Comparison of ENCODE assay signal across 1 cellular context in genomic region chr12:53053223-53054111, GRCh38.
TF ChIP-seq lines count a peak whose summit lies in the region.

No MANE protein-coding gene starts in this region.

TF ChIP-seq in H1, 55 proteins besides CTCF, POLR2A, EP300 and RAD21:
- TF ChIP-seq SUZ12 (IDR thresholded peaks at IDR 0.05; ENCODE audit: low read length) (no peak), HDAC2 (IDR thresholded peaks at IDR 0.05; ENCODE audit: borderline replicate concordance in 1 of 2, low read depth in 2 of 2, low read length in 2 of 2) (no peak), ZNF274 (IDR thresholded peaks at IDR 0.05; ENCODE audit: borderline replicate concordance, extremely low read depth, low read length) (no peak), KDM5A (IDR thresholded peaks at IDR 0.05; ENCODE audit: low read length) (no peak), BACH1 (IDR thresholded peaks at IDR 0.05; ENCODE audit: low read length) (no peak), JUND (IDR thresholded peaks at IDR 0.05; ENCODE audit: low read length) (no peak), KDM1A (IDR thresholded peaks at IDR 0.05; ENCODE audit: borderline replicate concordance, low read length) (no peak), CTBP2 (IDR thresholded peaks at IDR 0.05; ENCODE audit: borderline replicate concordance, insufficient read depth, insufficient read length, low read length) (peak; percentile 60), NANOG (IDR thresholded peaks at IDR 0.05; ENCODE audit: insufficient read depth, low read depth, low read length, poor library complexity, severe bottlenecking) (no peak), SIX5 (IDR thresholded peaks at IDR 0.05; ENCODE audit: low read depth, low read length) (no peak), EZH2 (IDR thresholded peaks at IDR 0.05; ENCODE audit: low read depth, low read length, severe bottlenecking) (no peak), RXRA (IDR thresholded peaks at IDR 0.05; ENCODE audit: insufficient read depth, low read depth, low read length) (no peak), CHD1 (IDR thresholded peaks at IDR 0.05; ENCODE audit: low read depth, low read length) (no peak), USF2 (IDR thresholded peaks at IDR 0.05; ENCODE audit: low read length) (no peak), ATF2 (IDR thresholded peaks at IDR 0.05; ENCODE audit: low read length) (no peak), CREB1 (IDR thresholded peaks at IDR 0.05) (0 out of 2 replicates have a peak, but pooled peaks have one; percentile 33), HDAC6 (IDR thresholded peaks at IDR 0.05; ENCODE audit: low read depth, low read length) (no peak), BRCA1 (IDR thresholded peaks at IDR 0.05; ENCODE audit: low read depth, low read length) (no peak), JUN (IDR thresholded peaks at IDR 0.05; ENCODE audit: low read depth, low read length) (no peak), RBBP5 (IDR thresholded peaks at IDR 0.05; ENCODE audit: borderline replicate concordance, low read depth, low read length) (no peak), MAX (IDR thresholded peaks at IDR 0.05) (peak; percentile 57), SP4 (IDR thresholded peaks at IDR 0.05; ENCODE audit: low read length) (no peak), ATF3 (IDR thresholded peaks at IDR 0.05; ENCODE audit: insufficient read depth, low read depth, low read length) (peak; percentile 28; the same call in 1 of the 2 replicates), GTF2F1 (IDR thresholded peaks at IDR 0.05; ENCODE audit: borderline replicate concordance, low read depth, low read length) (no peak), SP2 (IDR thresholded peaks at IDR 0.05; ENCODE audit: low read length) (no peak), TAF1 (IDR thresholded peaks at IDR 0.05; ENCODE audit: low read depth, low read length) (no peak), SIN3A (conservative IDR thresholded peaks at IDR 0.05 in 1 of 2, IDR thresholded peaks at IDR 0.05 in 1 of 2; ENCODE audit: low read depth in 1 of 2, low read length in 2 of 2) (peak in 1 of 2 experiments; percentile 61; a peak in 1 of 4 replicates), NRF1 (IDR thresholded peaks at IDR 0.05; ENCODE audit: low read depth, low read length) (no peak), RNF2 (IDR thresholded peaks at IDR 0.05; ENCODE audit: borderline replicate concordance, low read depth, low read length, missing control alignments, poor library complexity, severe bottlenecking) (no peak), CEBPB (IDR thresholded peaks at IDR 0.05; ENCODE audit: low read depth, low read length) (no peak), ASH2L (IDR thresholded peaks at IDR 0.05; ENCODE audit: low read length) (no peak), CHD2 (IDR thresholded peaks at IDR 0.05; ENCODE audit: low read length) (no peak), POLR2AphosphoS5 (IDR thresholded peaks at IDR 0.05; ENCODE audit: low read depth, low read length) (no peak), TEAD4 (IDR thresholded peaks at IDR 0.05; ENCODE audit: low read depth, low read length) (no peak), SP1 (IDR thresholded peaks at IDR 0.05; ENCODE audit: low read depth, low read length) (no peak), FOSL1 (IDR thresholded peaks at IDR 0.05; ENCODE audit: insufficient read depth, low read depth, low read length) (no peak), TCF12 (IDR thresholded peaks at IDR 0.05; ENCODE audit: low read depth, low read length) (peak; percentile 66; the same call in 1 of the 2 replicates), CBX8 (IDR thresholded peaks at IDR 0.05; ENCODE audit: borderline replicate concordance, low read depth, low read length) (no peak), RFX5 (IDR thresholded peaks at IDR 0.05; ENCODE audit: borderline replicate concordance, low read depth, low read length) (no peak), YY1 (IDR thresholded peaks at IDR 0.05; ENCODE audit: low read depth, low read length) (no peak), E2F6 (IDR thresholded peaks at IDR 0.05) (0 out of 2 replicates have a peak, but pooled peaks have one; percentile 8), EGR1 (IDR thresholded peaks at IDR 0.05; ENCODE audit: borderline replicate concordance, low read depth, low read length) (no peak), SRF (IDR thresholded peaks at IDR 0.05; ENCODE audit: low read depth, low read length) (no peak), TAF7 (optimal IDR thresholded peaks at IDR 0.05; ENCODE audit: borderline replicate concordance, low read depth, low read length) (no peak), SAP30 (IDR thresholded peaks at IDR 0.05; ENCODE audit: insufficient read depth, insufficient replicate concordance, low read length) (peak; percentile 43), BCL11A (IDR thresholded peaks at IDR 0.05; ENCODE audit: low read depth in 2 of 2, low read length in 2 of 2) (no peak), POU5F1 (IDR thresholded peaks at IDR 0.05; ENCODE audit: low read depth, low read length) (no peak), MAFK (IDR thresholded peaks at IDR 0.05; ENCODE audit: low read depth, low read length) (no peak), KDM4A (IDR thresholded peaks at IDR 0.05; ENCODE audit: low read depth, low read length, severe bottlenecking) (no peak), CHD7 (IDR thresholded peaks at IDR 0.05; ENCODE audit: insufficient replicate concordance, low read length) (no peak), TBP (IDR thresholded peaks at IDR 0.05; ENCODE audit: low read depth, low read length) (no peak), CBX5 (IDR thresholded peaks at IDR 0.05; ENCODE audit: low read depth, low read length) (no peak), PHF8 (conservative IDR thresholded peaks at IDR 0.05; ENCODE audit: low read depth, low read length) (no peak), GABPA (IDR thresholded peaks at IDR 0.05; ENCODE audit: borderline replicate concordance, insufficient read depth, low read length) (no peak), SIRT6 (IDR thresholded peaks at IDR 0.05; ENCODE audit: low read length) (no peak)
TF ChIP-seq in H1: peak in this region for 8.
